Comparison of ENCODE assay signal across 8 cellular contexts in the genomic region with DNA sequence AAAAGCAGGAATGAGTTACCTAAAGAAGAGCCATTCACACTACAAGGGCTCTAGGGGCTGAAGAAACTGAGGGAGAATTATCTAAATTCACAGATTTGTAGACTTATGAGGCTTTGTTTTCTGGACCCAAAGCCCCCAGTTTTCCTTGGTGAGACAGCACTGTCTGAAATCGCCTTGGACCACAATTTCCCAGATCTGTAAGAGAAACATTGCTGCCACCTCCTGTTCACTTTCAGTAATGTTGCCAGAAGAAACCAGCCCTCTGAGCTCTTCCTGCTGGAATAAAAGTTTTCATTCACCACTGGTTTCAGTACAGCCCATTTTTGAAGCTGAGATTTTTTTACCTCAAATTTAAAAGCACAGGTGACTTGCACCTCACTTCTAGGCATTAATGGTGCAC.
A peak's percentile ranks its signal among the peaks of the same experiment; 100 is the strongest.
DNase-seq lines count a peak whose midpoint lies in the region; ATAC-seq and TF ChIP-seq lines count a peak whose summit lies in the region.

No MANE protein-coding gene starts in this region.

- peak; percentile 17 to 65 for DNase-seq in NCI-H524 (lab: John Stamatoyannopoulos, UW)
- no peak for DNase-seq in NCI-H524 treated with DMSO at 0.1 percent for 48 hours (lab: John Stamatoyannopoulos, UW)
- DNase-seq in NCI-H446 (lab: John Stamatoyannopoulos, UW) = peak; percentile 36 to 74
- DNase-seq in inferior parietal cortex (ENCODE audit: extremely low spot score) = peak; percentile 92
- DNase-seq in stromal cell of bone marrow (ENCODE audit: low read depth) = peak; percentile 24
- no peak for DNase-seq in NCI-H187 treated with DMSO at 0.1 percent for 48 hours (lab: John Stamatoyannopoulos, UW)

- H3K9me3 Mint-ChIP-seq in brain = no peaks in the 10 kb centered on the region

- H3K36me3 Mint-ChIP-seq in brain = no peaks in the 10 kb centered on the region

- peak; percentile 93 to 95 for TF ChIP-seq CTCF in brain (conservative IDR thresholded peaks at IDR 0.05)

- no peaks in the 10 kb centered on the region for H3K27me3 Mint-ChIP-seq in brain

- no peak overlapping the region for H3K4me3 Mint-ChIP-seq in brain

- H3K4me1 Mint-ChIP-seq in brain = peaks cover 15% of the 10 kb centered on the region

- peak; percentile 60 for ATAC-seq in HG02938 (IDR thresholded peaks at IDR 0.05; ENCODE audit: unreplicated experiment)

- peak overlapping the region in 4 of 5 experiments; percentile 7 to 49 (median 28) for H3K27ac Mint-ChIP-seq in brain

Comparison
In these comparisons a context has a peak if more than half of its experiments do, and no peak if none do; other contexts are left out.
1. DNase-seq: peak in NCI-H524 (2 of 2), NCI-H446 (2 of 2), inferior parietal cortex (single experiment) and stromal cell of bone marrow (single experiment); none in NCI-H524 treated with DMSO at 0.1 percent for 48 hours (single experiment) and NCI-H187 treated with DMSO at 0.1 percent for 48 hours (single experiment).